Comparison of ENCODE assay signal across 19 cellular contexts in genomic region chr13:112764864-112765561, GRCh38.
DNase-seq lines count a peak whose midpoint lies in the region; ATAC-seq, FAIRE-seq and TF ChIP-seq lines count a peak whose summit lies in the region.
"Had no signal": no experiment of that assay in that cellular context is flagged by ENCODE, and none has a peak within 500 bp of the region (broad histone marks: within the 10 kb centered on the region; RNA-seq: fewer than 3 reads in every experiment).

No MANE protein-coding gene starts in this region.

- H3K4me3 ChIP-seq in HepG2 (replicated peaks in 1 of 3; ENCODE audit: insufficient read depth in 1 of 3, low read depth in 2 of 3, low read length in 3 of 3) (no peak overlapping the region), right lobe of liver (no peak overlapping the region), left lung (no peak overlapping the region), trophoblast cell (ENCODE audit: low read depth, low read length) (no peak overlapping the region), suprapubic skin (no peak overlapping the region)
- H3K4me3 ChIP-seq: K562, SK-N-MC had no signal

- H2AFZ ChIP-seq in HepG2 (ENCODE audit: low read length) = no peak overlapping the region
- no peak overlapping the region for H2AFZ ChIP-seq in trophoblast cell (ENCODE audit: insufficient read depth, low read length, poor library complexity)

- H4K12ac ChIP-seq in trophoblast cell (ENCODE audit: low read depth, low read length) = no peak overlapping the region

- H4K8ac ChIP-seq in trophoblast cell (ENCODE audit: low read depth, low read length) = no peak overlapping the region

- no peak overlapping the region for H2AK5ac ChIP-seq in trophoblast cell (ENCODE audit: low read length)

- H3K4me2 ChIP-seq in HepG2 (ENCODE audit: low read depth, low read length) (no peak overlapping the region), trophoblast cell (ENCODE audit: low read length) (no peak overlapping the region)

- no peak for TF ChIP-seq POLR2A in HepG2 (IDR thresholded peaks at IDR 0.05; ENCODE audit: insufficient read depth in 1 of 2, low read depth in 2 of 2, low read length in 2 of 2)
- no peak for TF ChIP-seq POLR2A in right lobe of liver (IDR thresholded peaks at IDR 0.05)
- no peak for TF ChIP-seq POLR2A in suprapubic skin (IDR thresholded peaks at IDR 0.05)

- CTCF ChIA-PET in HepG2 (lab: Yijun Ruan, JAX; ENCODE audit: low intra/inter-chr PET ratio, low total read pairs) = no interaction called here

- intact Hi-C loops in HepG2 (cut with micrococcal nuclease; ENCODE audit: unreplicated experiment) (no loop called here), right lobe of liver (cut with DNase I) (no loop called here), left lung (cut with DNase I) (no loop called here)

- H3K27ac ChIP-seq in HepG2 (ENCODE audit: extremely low read length, insufficient read depth, low read length) = no peak overlapping the region
- no peak overlapping the region for H3K27ac ChIP-seq in right lobe of liver
- H3K27ac ChIP-seq in left lung = peak overlapping the region; percentile 9 to 59
- no peak overlapping the region for H3K27ac ChIP-seq in trophoblast cell (ENCODE audit: low read depth, low read length)
- no peak overlapping the region for H3K27ac ChIP-seq in suprapubic skin
- H3K27ac ChIP-seq: SK-N-MC had no signal

- no peak overlapping the region for H3K4ac ChIP-seq in trophoblast cell (ENCODE audit: low read depth, low read length)

- H3K79me2 ChIP-seq in HepG2 (ENCODE audit: insufficient read depth, low read length) (peaks cover 75% of the 10 kb centered on the region), trophoblast cell (ENCODE audit: control insufficient read depth, insufficient read depth, low read length, poor library complexity) (peaks cover 2% of the 10 kb centered on the region)

- POLR2A ChIA-PET in HepG2 (lab: Yijun Ruan, JAX) = no interaction called here

- no peaks in the 10 kb centered on the region for H3K9me3 ChIP-seq in HepG2 (ENCODE audit: low read length)
- no peaks in the 10 kb centered on the region for H3K9me3 ChIP-seq in right lobe of liver
- no peaks in the 10 kb centered on the region for H3K9me3 ChIP-seq in left lung
- H3K9me3 ChIP-seq in trophoblast cell (ENCODE audit: insufficient read depth, low read depth, low read length) = no peaks in the 10 kb centered on the region
- H3K9me3 ChIP-seq in suprapubic skin = no peaks in the 10 kb centered on the region

- FAIRE-seq in HepG2 (lab: Jason Lieb, UNC) = no peak
- FAIRE-seq: K562 had no signal

- peaks cover 54% of the 10 kb centered on the region for H4K20me1 ChIP-seq in HepG2 (ENCODE audit: insufficient read depth, low read length)

- H4K91ac ChIP-seq in trophoblast cell (ENCODE audit: low read depth, low read length) = no peak overlapping the region

- 94% methylated on average over 18 of the region's 23 CpGs for WGBS in HepG2 (ENCODE audit: low lambda C conversion rate)
- WGBS in right lobe of liver (ENCODE audit: insufficient coverage, low coverage, low lambda C conversion rate, missing lambda C conversion rate) = 88% methylated on average over 7 of the region's 23 CpGs
- WGBS in trophoblast cell (ENCODE audit: extremely low coverage, insufficient coverage, insufficient read length) = no CpG with 5 or more reads among the region's 23 CpGs
- WGBS in suprapubic skin = 83% methylated on average over 23 of the region's 23 CpGs

- H3K23ac ChIP-seq in trophoblast cell (ENCODE audit: low read length) = no peak overlapping the region

- in situ Hi-C loops in HepG2 (cut with HindIII; ENCODE audit: extremely low pct_ligation_motif_present, low pct_unique_long_range_greater_than_20kb) = no loop called here

- DNase-seq in HepG2 (ENCODE audit: low spot score) (no peak), right lobe of liver (no peak), left lung (peak; percentile 75 to 76), trophoblast cell (no peak), suprapubic skin (ENCODE audit: low spot score in 2 of 2) (no peak), SKM-1 (lab: John Stamatoyannopoulos, UW; ENCODE audit: unreplicated experiment) (no peak), medulla oblongata (ENCODE audit: extremely low spot score) (no peak)
- DNase-seq: Calu3; CD8-positive, alpha-beta T cell; DMS53; NCI-H1092 treated with DMSO at 0.1 percent for 48 hours; NCI-H1694; NCI-H2227 treated with DMSO at 0.1 percent for 48 hours; NCI-H510A treated with DMSO at 0.1 percent for 48 hours; NCI-H774; Right ventricle myocardium superior had no signal

- TF ChIP-seq CTCF in HepG2 (CRISPR knock-in tag; IDR thresholded peaks at IDR 0.05) (no peak), right lobe of liver (IDR thresholded peaks at IDR 0.05) (no peak), left lung (IDR thresholded peaks at IDR 0.05) (no peak), suprapubic skin (IDR thresholded peaks at IDR 0.05) (no peak)

- TF ChIP-seq EP300 in HepG2 (IDR thresholded peaks at IDR 0.05; ENCODE audit: low read depth in 2 of 2, low read length in 2 of 2) (no peak), HepG2 (CRISPR knock-in tag; IDR thresholded peaks at IDR 0.05; ENCODE audit: borderline replicate concordance) (no peak), suprapubic skin (IDR thresholded peaks at IDR 0.05) (no peak)

- peak overlapping the region; percentile 21 for H3K18ac ChIP-seq in trophoblast cell (ENCODE audit: low read length)

- H3K4me1 ChIP-seq in HepG2 (ENCODE audit: insufficient read depth, low read length) (peaks cover 17% of the 10 kb centered on the region), right lobe of liver (peaks cover 0 to 4% (median 0%) of the 10 kb centered on the region in 4 donors), left lung (peaks cover 0 to 56% of the 10 kb centered on the region in 2 donors), trophoblast cell (ENCODE audit: control insufficient read depth in 1 of 2, insufficient read depth in 2 of 2, low read length in 2 of 2) (peaks cover 3 to 10% of the 10 kb centered on the region in 2 experiments), suprapubic skin (peaks cover 8% of the 10 kb centered on the region)

- peaks cover 18 to 34% of the 10 kb centered on the region in 2 experiments; a peak in 4 of 5 replicates for H3K36me3 ChIP-seq in HepG2 (replicated peaks in 1 of 2; ENCODE audit: control insufficient read depth in 1 of 2, insufficient read depth in 2 of 2, low read length in 2 of 2)
- H3K36me3 ChIP-seq in right lobe of liver = no peaks in the 10 kb centered on the region
- no peaks in the 10 kb centered on the region for H3K36me3 ChIP-seq in left lung
- H3K36me3 ChIP-seq in trophoblast cell (ENCODE audit: control insufficient read depth in 1 of 2, insufficient read depth in 2 of 2, low read length in 2 of 2) = peaks cover 0 to 4% of the 10 kb centered on the region in 2 experiments
- H3K36me3 ChIP-seq in suprapubic skin = no peaks in the 10 kb centered on the region

- H3K14ac ChIP-seq in trophoblast cell (ENCODE audit: low read length) = no peak overlapping the region

- H3K9ac ChIP-seq in HepG2 (ENCODE audit: insufficient read depth, low read depth, low read length) (no peak overlapping the region), trophoblast cell (ENCODE audit: low read length) (no peak overlapping the region)

- no peaks in the 10 kb centered on the region for H3K79me1 ChIP-seq in trophoblast cell (ENCODE audit: low read length)

- H2BK5ac ChIP-seq in trophoblast cell (ENCODE audit: low read depth, low read length, poor library complexity) = no peak overlapping the region

- no TSS peak for BruUV-seq in HepG2 (replicated peaks; lab: Mats Ljungman, UMichigan)

- H3K27me3 ChIP-seq in HepG2 (ENCODE audit: control insufficient read depth in 1 of 2, insufficient read depth in 2 of 2, low read length in 2 of 2) (no peaks in the 10 kb centered on the region; a peak in 1 of 5 replicates), right lobe of liver (no peaks in the 10 kb centered on the region), left lung (no peaks in the 10 kb centered on the region), trophoblast cell (ENCODE audit: insufficient read depth, low read length) (no peaks in the 10 kb centered on the region), suprapubic skin (no peaks in the 10 kb centered on the region)

- no peak for TF ChIP-seq RAD21 in HepG2 (CRISPR knock-in tag; IDR thresholded peaks at IDR 0.05)

- no peak overlapping the region for H2BK120ac ChIP-seq in trophoblast cell (ENCODE audit: insufficient read depth, low read length, poor library complexity)

- H2BK12ac ChIP-seq in trophoblast cell (ENCODE audit: low read length) = no peak overlapping the region

- ATAC-seq in HepG2 (no peak), right lobe of liver (no peak), left lung (peak; percentile 9), HG03108 (IDR thresholded peaks at IDR 0.05; ENCODE audit: unreplicated experiment) (no peak)
- ATAC-seq: CD8-positive, alpha-beta T cell; K562 had no signal

TF ChIP-seq in HepG2, 621 proteins besides CTCF, POLR2A, EP300 and RAD21:
- TF ChIP-seq RBM22 (optimal IDR thresholded peaks at IDR 0.05; ENCODE audit: low read length) (peak; percentile 17), POGK (CRISPR knock-in tag; conservative IDR thresholded peaks at IDR 0.05) (no peak)

Comparison
In these comparisons a context has a peak if more than half of its experiments do, and no peak if none do; other contexts are left out.
1. DNase-seq: peak in left lung (2 of 2); none in HepG2 (single experiment), right lobe of liver (0 of 3), trophoblast cell (0 of 2), suprapubic skin (0 of 2), SKM-1 (single experiment) and medulla oblongata (single experiment).
2. H3K27ac ChIP-seq: peak in left lung (2 of 2); none in HepG2 (single experiment), right lobe of liver (0 of 3), trophoblast cell (single experiment) and suprapubic skin (single experiment).